11 cellular contexts compared by ENCODE assay signal in the genomic region with DNA sequence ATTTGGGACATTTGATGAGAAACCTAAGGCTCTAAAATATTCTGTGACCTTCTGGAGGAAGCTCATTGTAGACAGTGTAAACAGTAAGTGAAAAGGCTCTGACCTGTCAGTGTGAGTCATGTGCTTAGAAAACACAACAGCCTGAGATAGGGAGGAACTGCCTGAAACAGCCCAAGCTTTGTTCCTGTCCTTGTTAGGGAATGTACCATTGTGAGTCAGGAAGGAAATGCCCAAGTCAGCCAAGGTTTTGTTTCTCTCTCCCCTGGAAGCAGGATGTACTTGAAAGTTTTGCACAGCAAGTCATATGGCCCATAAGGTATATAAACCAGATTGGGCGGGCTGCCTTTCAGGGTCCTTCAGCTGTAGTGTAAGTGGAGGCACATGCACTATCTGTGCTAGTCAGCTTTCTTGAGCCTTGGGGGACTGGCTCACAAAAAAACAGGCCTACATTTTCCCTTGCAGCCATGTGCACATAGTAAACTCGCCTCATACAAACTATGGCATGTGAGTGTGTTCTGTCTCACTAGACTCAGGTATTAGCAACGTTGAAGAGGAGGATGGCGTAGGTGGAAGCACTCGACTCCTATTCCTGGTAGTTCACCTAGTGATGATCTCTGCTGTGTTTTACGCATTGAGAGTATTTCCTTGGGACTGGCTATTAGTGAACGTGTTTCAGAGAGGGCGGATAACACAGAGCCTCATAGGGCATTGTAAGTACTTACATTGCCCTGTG.
A peak's percentile ranks its signal among the peaks of the same experiment; 100 is the strongest.
DNase-seq lines count a peak whose midpoint lies in the region; ATAC-seq and TF ChIP-seq lines count a peak whose summit lies in the region.
"Had no signal": no experiment of that assay in that cellular context is flagged by ENCODE, and none has a peak within 500 bp of the region (broad histone marks: within the 10 kb centered on the region; RNA-seq: fewer than 3 reads in every experiment).

No MANE protein-coding gene starts in this region.

- H3K27ac Mint-ChIP-seq in MCF 10A (ENCODE audit: low read depth, unreplicated experiment): no peak overlapping the region

- H2AFZ ChIP-seq in hepatocyte: no peak overlapping the region

- no peaks in the 10 kb centered on the region for H3K79me2 ChIP-seq in hepatocyte

- H3K36me3 ChIP-seq in breast epithelium: no peaks in the 10 kb centered on the region
- no peaks in the 10 kb centered on the region for H3K36me3 ChIP-seq in hepatocyte (replicated peaks; ENCODE audit: insufficient read depth, low read depth)
- H3K36me3 ChIP-seq: ascending aorta had no signal

- no peak overlapping the region for H3K4me3 ChIP-seq in breast epithelium
- no peak overlapping the region for H3K4me3 ChIP-seq in hepatocyte
- H3K4me3 ChIP-seq: ascending aorta, skin epidermis had no signal

- H3K36me3 Mint-ChIP-seq in MCF 10A (ENCODE audit: insufficient read depth, unreplicated experiment): no peaks in the 10 kb centered on the region

- H3K9me2 ChIP-seq in hepatocyte (replicated peaks; ENCODE audit: insufficient read depth): no peaks in the 10 kb centered on the region

- no peak overlapping the region for H3K4me2 ChIP-seq in hepatocyte

- BruUV-seq in MCF 10A (replicated peaks; lab: Mats Ljungman, UMichigan): no TSS peak

- no peaks in the 10 kb centered on the region for H3K9me3 Mint-ChIP-seq in MCF 10A (ENCODE audit: unreplicated experiment)

- POLR2A ChIA-PET in MCF 10A (lab: Yijun Ruan, JAX): no interaction called here

- intact Hi-C loops in MCF 10A (cut with micrococcal nuclease): no loop called here
- intact Hi-C loops in breast epithelium (cut with DNase I; ENCODE audit: low total_unique reads): no loop called here

- H3K27ac ChIP-seq in breast epithelium (no peak overlapping the region), hepatocyte (peak overlapping the region; percentile 84)
- H3K27ac ChIP-seq: ascending aorta, skin epidermis had no signal

- no peaks in the 10 kb centered on the region for H3K27me3 Mint-ChIP-seq in MCF 10A (ENCODE audit: insufficient read depth, unreplicated experiment)

- H4K20me1 ChIP-seq in hepatocyte (ENCODE audit: insufficient read depth, poor library complexity, severe bottlenecking): no peaks in the 10 kb centered on the region

- no peak overlapping the region for H3K4me3 Mint-ChIP-seq in MCF 10A (ENCODE audit: unreplicated experiment)

- H3K9me3 ChIP-seq in breast epithelium (no peaks in the 10 kb centered on the region), hepatocyte (ENCODE audit: low read depth) (peaks cover 3% of the 10 kb centered on the region)
- H3K9me3 ChIP-seq: ascending aorta had no signal

- DNase-seq in MCF 10A (ENCODE audit: unreplicated experiment) (peak; percentile 65), breast epithelium (ENCODE audit: low spot score in 2 of 2) (no peak), SW 1271 (lab: John Stamatoyannopoulos, UW) (peak; percentile 77 to 86), hepatocyte (ENCODE audit: low spot score) (peak; percentile 57), LoVo (ENCODE audit: low spot score) (no peak), NCI-H1694 treated with DMSO at 0.1 percent for 48 hours (lab: John Stamatoyannopoulos, UW) (no peak), hepatic stellate cell (ENCODE audit: low spot score) (no peak)
- DNase-seq: stimulated activated CD8-positive, alpha-beta memory T cell treated with anti-CD3 and anti-CD28 coated beads, Interleukin-4, amount 100 ng/mL, for 48 hours had no signal

- H3K4me1 ChIP-seq in breast epithelium (no peaks in the 10 kb centered on the region), hepatocyte (ENCODE audit: insufficient read depth) (peaks cover 13% of the 10 kb centered on the region)
- H3K4me1 ChIP-seq: ascending aorta had no signal

- CTCF ChIA-PET in MCF 10A (lab: Yijun Ruan, JAX): interaction anchor here (0.5 kb wide), 1 partner anchor 628 kb away, joined by 4 read pairs; no protein-coding TSS in a partner anchor

- TF ChIP-seq CTCF in MCF 10A (IDR thresholded peaks at IDR 0.05; ENCODE audit: unreplicated experiment) (no peak), breast epithelium (IDR thresholded peaks at IDR 0.05) (no peak), hepatocyte (IDR thresholded peaks at IDR 0.05; ENCODE audit: poor library complexity) (no peak)

- H3K4me1 Mint-ChIP-seq in MCF 10A (ENCODE audit: insufficient read depth, unreplicated experiment): peaks cover 7% of the 10 kb centered on the region

- no peak for ATAC-seq in GM21576 (IDR thresholded peaks at IDR 0.05; ENCODE audit: unreplicated experiment)

- WGBS in hepatocyte (ENCODE audit: low lambda C conversion rate, missing lambda C conversion rate): 90% methylated on average over 8 of the region's 8 CpGs

- no peak for TF ChIP-seq POLR2A in breast epithelium (IDR thresholded peaks at IDR 0.05)

- no peaks in the 10 kb centered on the region for H3K27me3 ChIP-seq in breast epithelium
- no peaks in the 10 kb centered on the region for H3K27me3 ChIP-seq in hepatocyte
- H3K27me3 ChIP-seq: ascending aorta had no signal

Comparison
In these comparisons a context has a peak if more than half of its experiments do, and no peak if none do; other contexts are left out.
1. DNase-seq: peak in MCF 10A (single experiment), SW 1271 (2 of 2) and hepatocyte (single experiment); none in breast epithelium (0 of 2), LoVo (single experiment), NCI-H1694 treated with DMSO at 0.1 percent for 48 hours (single experiment) and hepatic stellate cell (single experiment).